ENCODE assay signal across 25 cellular contexts in the genomic region with DNA sequence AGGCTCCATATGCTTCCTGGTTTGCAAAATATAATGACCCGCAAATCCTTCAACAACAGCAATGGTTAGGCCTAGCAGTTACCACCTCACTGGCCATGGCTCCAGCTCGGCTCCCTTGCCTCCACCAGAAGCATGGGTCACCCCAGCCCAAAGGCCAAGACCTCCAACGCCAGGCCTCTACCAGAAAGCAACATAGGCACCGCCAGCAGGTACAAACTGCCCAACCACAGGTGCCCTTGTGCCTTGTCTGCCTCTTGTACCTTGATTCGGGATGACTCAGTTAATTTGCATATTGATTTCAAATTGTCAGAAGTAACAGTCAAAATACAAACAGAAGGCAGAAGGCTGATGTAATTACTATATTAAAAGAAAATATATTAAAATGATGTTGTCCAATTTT.
DNase-seq lines count a peak whose midpoint lies in the region; ATAC-seq, FAIRE-seq and TF ChIP-seq lines count a peak whose summit lies in the region.
"Had no signal": no experiment of that assay in that cellular context is flagged by ENCODE, and none has a peak within 500 bp of the region (broad histone marks: within the 10 kb centered on the region; RNA-seq: fewer than 3 reads in every experiment).

No MANE protein-coding gene starts in this region.

- intact Hi-C loops in kidney (cut with DNase I) = no loop called here

- H3K4ac ChIP-seq in mesendoderm (ENCODE audit: low read depth, low read length) = peak overlapping the region; percentile 36

- peak; percentile 59 for ATAC-seq in HG03354 (IDR thresholded peaks at IDR 0.05; ENCODE audit: poor library complexity, severe bottlenecking, unreplicated experiment)
- ATAC-seq: GM12878 had no signal

- no peak overlapping the region for H2BK120ac ChIP-seq in mesendoderm (ENCODE audit: low read depth, low read length)

- DNase-seq in GM12891 (ENCODE audit: insufficient read length, low spot score) (no peak), kidney (peak; percentile 61), mesendoderm (no peak), NCI-H2196 treated with DMSO at 0.1 percent for 48 hours (lab: John Stamatoyannopoulos, UW; ENCODE audit: unreplicated experiment) (no peak), ACHN (no peak)
- DNase-seq in activated CD8-positive, alpha-beta memory T cell treated with anti-CD3 and anti-CD28 coated beads, Interleukin-2, amount 50 U/mL, for 48 hours = no peak
- DNase-seq in stimulated activated CD4-positive, alpha-beta T cell treated with anti-CD3 and anti-CD28 coated beads, Interleukin-4, amount 100 ng/mL, for 24 hours = no peak
- DNase-seq: AML-193; BE2C; CD4-positive, alpha-beta T cell; CD8-positive, alpha-beta memory T cell; DMS 273 treated with DMSO at 0.1 percent for 48 hours; DMS79; EL; GDM1; GOT3; HFFc6 had no signal

- no peak overlapping the region for H3K23ac ChIP-seq in mesendoderm (ENCODE audit: low read length)

- no peak for FAIRE-seq in GM12891 (lab: Jason Lieb, UNC)
- no peak for FAIRE-seq in kidney (lab: Jason Lieb, UNC)
- FAIRE-seq: A204.1, GM12878, GM18507, H54 had no signal

- H3K79me2 ChIP-seq in mesendoderm (ENCODE audit: control insufficient read depth, insufficient read depth, low read length) = no peaks in the 10 kb centered on the region

- no peak overlapping the region for H2BK5ac ChIP-seq in mesendoderm (ENCODE audit: low read length)

- no peaks in the 10 kb centered on the region for H3K9me3 ChIP-seq in kidney (ENCODE audit: control insufficient read depth in 1 of 2, low read length in 2 of 2)
- H3K9me3 ChIP-seq: BE2C; BLaER1 treated with 17β-estradiol and CSF1 and Interleukin-3, amounts not matched to agents 10 nM and 100 nM; HAP-1 had no signal

- H3K9ac ChIP-seq in kidney (ENCODE audit: low read length in 2 of 2) (no peak overlapping the region), mesendoderm (ENCODE audit: low read length) (no peak overlapping the region)
- H3K9ac ChIP-seq: BLaER1 treated with 17β-estradiol and CSF1 and Interleukin-3, amounts not matched to agents 10 nM and 100 nM had no signal

- no peaks in the 10 kb centered on the region for H3K27me3 ChIP-seq in mesendoderm (ENCODE audit: insufficient read depth, low read length, poor library complexity)
- H3K27me3 ChIP-seq: BE2C; BLaER1 treated with 17β-estradiol and CSF1 and Interleukin-3, amounts not matched to agents 10 nM and 100 nM had no signal

- no peak overlapping the region for H3K18ac ChIP-seq in mesendoderm (ENCODE audit: low read length)

- H3K4me3 ChIP-seq in kidney (ENCODE audit: low read length in 2 of 2) = no peak overlapping the region
- no peak overlapping the region for H3K4me3 ChIP-seq in mesendoderm (ENCODE audit: low read length)
- H3K4me3 ChIP-seq: BLaER1 treated with 17β-estradiol and CSF1 and Interleukin-3, amounts not matched to agents 10 nM and 100 nM; GM12878; HAP-1 had no signal

- no peak overlapping the region for H3K4me2 ChIP-seq in mesendoderm (ENCODE audit: low read length)
- H3K4me2 ChIP-seq: BLaER1 treated with 17β-estradiol and CSF1 and Interleukin-3, amounts not matched to agents 10 nM and 100 nM had no signal

- H3K4me1 ChIP-seq in kidney (ENCODE audit: control insufficient read depth in 1 of 2, insufficient read depth in 1 of 2, low read depth in 1 of 2, low read length in 2 of 2) (no peaks in the 10 kb centered on the region), mesendoderm (ENCODE audit: control insufficient read depth, low read depth, low read length) (peaks cover 6% of the 10 kb centered on the region)
- H3K4me1 ChIP-seq: BE2C, HAP-1 had no signal

- WGBS in mesendoderm (ENCODE audit: extremely low coverage, insufficient coverage, low lambda C conversion rate) = no CpG with 5 or more reads among the region's 5 CpGs

- no peak overlapping the region for H3K56ac ChIP-seq in mesendoderm (ENCODE audit: low read length)

- H4K5ac ChIP-seq in mesendoderm (ENCODE audit: low read length) = no peak overlapping the region

- H2AK5ac ChIP-seq in mesendoderm (ENCODE audit: low read length) = no peak overlapping the region

- no peak overlapping the region for H2BK15ac ChIP-seq in mesendoderm (replicated peaks; ENCODE audit: low read depth)

- H4K8ac ChIP-seq in mesendoderm (ENCODE audit: low read depth, low read length) = no peak overlapping the region

- no peak for TF ChIP-seq POLR2A in GM12891 (IDR thresholded peaks at IDR 0.05; ENCODE audit: low read depth, low read length)

- no peaks in the 10 kb centered on the region for H3K36me3 ChIP-seq in kidney (ENCODE audit: control insufficient read depth in 1 of 2, insufficient read depth in 2 of 2, low read length in 2 of 2)
- H3K36me3 ChIP-seq in mesendoderm (ENCODE audit: control insufficient read depth, insufficient read depth, low read length) = no peaks in the 10 kb centered on the region
- H3K36me3 ChIP-seq: BE2C; BLaER1 treated with 17β-estradiol and CSF1 and Interleukin-3, amounts not matched to agents 10 nM and 100 nM; HAP-1 had no signal

- H3K27ac ChIP-seq in kidney (ENCODE audit: low read depth in 2 of 2, low read length in 2 of 2) (no peak overlapping the region), mesendoderm (ENCODE audit: low read depth, low read length) (no peak overlapping the region)
- H3K27ac ChIP-seq: 22Rv1; BLaER1 treated with 17β-estradiol and CSF1 and Interleukin-3, amounts not matched to agents 10 nM and 100 nM had no signal

- no peak for TF ChIP-seq CTCF in kidney (IDR thresholded peaks at IDR 0.05; ENCODE audit: borderline replicate concordance, extremely low read depth, insufficient read depth)

- in situ Hi-C loops in ACHN (cut with HindIII; ENCODE audit: low pct_ligation_motif_present, low pct_unique_long_range_greater_than_20kb, low sequenced_read_pairs) = no loop called here

- H3K79me1 ChIP-seq in mesendoderm (ENCODE audit: low read length) = no peaks in the 10 kb centered on the region

TF ChIP-seq in GM12891, 5 proteins besides CTCF, POLR2A, EP300 and RAD21:
- no peak for TF ChIP-seq POLR2AphosphoS5 (IDR thresholded peaks at IDR 0.05; ENCODE audit: low read depth, low read length)
- TF ChIP-seq POU2F2 (IDR thresholded peaks at IDR 0.05; ENCODE audit: low read depth, low read length) = peak; percentile 40; the same call in 1 of the 2 replicates
- no peak for TF ChIP-seq TAF1 (IDR thresholded peaks at IDR 0.05; ENCODE audit: low read depth, low read length)
- TF ChIP-seq SPI1 (IDR thresholded peaks at IDR 0.05; ENCODE audit: low read depth, low read length) = no peak
- TF ChIP-seq PAX5 (IDR thresholded peaks at IDR 0.05; ENCODE audit: insufficient read depth, low read length, severe bottlenecking) = no peak
TF ChIP-seq in GM12891: peak in this region for 1.
